In the genomic region with DNA sequence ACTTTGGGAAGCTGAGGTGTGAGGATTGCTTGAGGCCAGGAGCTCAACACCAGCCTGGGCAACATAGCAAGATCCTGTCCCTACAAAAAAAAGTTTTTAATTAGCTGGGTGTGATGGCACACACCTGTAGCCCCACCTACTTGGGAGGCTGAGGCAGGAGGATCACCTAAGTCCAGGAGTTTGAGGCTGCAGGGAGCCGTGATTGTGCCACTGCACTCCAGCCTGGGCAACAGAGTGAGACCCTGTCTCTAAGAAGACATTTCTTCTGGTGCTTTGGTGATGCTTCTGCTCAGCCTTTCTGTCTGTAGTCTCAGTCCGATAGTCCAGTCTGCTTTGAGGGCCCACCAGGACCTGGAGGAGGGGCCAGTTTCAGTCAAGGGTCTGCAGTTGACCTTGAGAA, we compare ENCODE assay signal across 2 cellular contexts.
TF ChIP-seq lines count a peak whose summit lies in the region.

No MANE protein-coding gene starts in this region.

TF ChIP-seq in WTC11, 78 proteins besides CTCF, POLR2A, EP300 and RAD21:
- TF ChIP-seq, protein P1, sequence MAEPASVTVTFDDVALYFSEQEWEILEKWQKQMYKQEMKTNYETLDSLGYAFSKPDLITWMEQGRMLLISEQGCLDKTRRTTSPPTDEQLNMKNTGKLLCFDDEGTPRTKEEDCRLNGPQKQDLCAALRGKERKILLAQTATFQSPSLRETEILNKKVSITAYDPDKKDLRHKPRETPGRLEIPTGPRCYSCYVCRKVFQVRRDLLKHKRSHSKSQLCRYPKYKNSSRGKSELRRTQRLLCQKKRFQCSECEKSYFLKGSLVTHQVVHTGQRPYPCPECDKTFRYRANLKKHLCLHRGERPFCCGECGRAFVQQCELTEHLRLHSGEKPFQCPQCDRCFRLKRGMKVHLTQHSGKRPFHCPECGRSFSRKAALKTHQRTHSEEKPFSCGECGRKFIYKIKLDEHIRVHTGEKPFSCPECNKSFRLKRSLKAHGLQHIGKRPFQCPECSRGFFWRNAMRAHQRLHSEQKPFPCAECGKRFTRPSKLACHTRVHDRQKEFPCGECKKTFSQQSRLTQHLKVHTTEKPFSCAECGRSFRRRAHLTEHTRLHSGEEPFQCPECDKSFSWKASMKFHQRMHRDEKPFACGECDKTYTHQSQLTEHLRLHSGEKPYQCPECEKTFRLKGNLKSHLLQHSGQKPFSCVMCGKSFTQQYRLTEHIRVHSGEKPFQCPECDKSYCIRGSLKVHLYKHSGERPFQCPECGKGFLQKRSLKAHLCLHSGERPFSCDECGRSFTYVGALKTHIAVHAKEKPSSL (CRISPR knock-in tag; conservative IDR thresholded peaks at IDR 0.05): no peak
- TF ChIP-seq ZNF121 (CRISPR knock-in tag; IDR thresholded peaks at IDR 0.05): peak; percentile 91
- TF ChIP-seq, protein P2, sequence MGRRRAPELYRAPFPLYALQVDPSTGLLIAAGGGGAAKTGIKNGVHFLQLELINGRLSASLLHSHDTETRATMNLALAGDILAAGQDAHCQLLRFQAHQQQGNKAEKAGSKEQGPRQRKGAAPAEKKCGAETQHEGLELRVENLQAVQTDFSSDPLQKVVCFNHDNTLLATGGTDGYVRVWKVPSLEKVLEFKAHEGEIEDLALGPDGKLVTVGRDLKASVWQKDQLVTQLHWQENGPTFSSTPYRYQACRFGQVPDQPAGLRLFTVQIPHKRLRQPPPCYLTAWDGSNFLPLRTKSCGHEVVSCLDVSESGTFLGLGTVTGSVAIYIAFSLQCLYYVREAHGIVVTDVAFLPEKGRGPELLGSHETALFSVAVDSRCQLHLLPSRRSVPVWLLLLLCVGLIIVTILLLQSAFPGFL (CRISPR knock-in tag; IDR thresholded peaks at IDR 0.05; ENCODE audit: borderline replicate concordance): no peak

TF ChIP-seq in H1, 55 proteins besides CTCF, POLR2A, EP300 and RAD21:
- TF ChIP-seq POLR2AphosphoS5 (IDR thresholded peaks at IDR 0.05; ENCODE audit: low read depth, low read length): peak; percentile 35; the same call in 1 of the 2 replicates
- TF ChIP-seq, protein P3, sequence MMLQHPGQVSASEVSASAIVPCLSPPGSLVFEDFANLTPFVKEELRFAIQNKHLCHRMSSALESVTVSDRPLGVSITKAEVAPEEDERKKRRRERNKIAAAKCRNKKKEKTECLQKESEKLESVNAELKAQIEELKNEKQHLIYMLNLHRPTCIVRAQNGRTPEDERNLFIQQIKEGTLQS (IDR thresholded peaks at IDR 0.05; ENCODE audit: insufficient read depth, low read depth, low read length): no peak
TF ChIP-seq in H1: peak in this region for 1.
